10 cellular contexts compared by ENCODE assay signal in the genomic region with DNA sequence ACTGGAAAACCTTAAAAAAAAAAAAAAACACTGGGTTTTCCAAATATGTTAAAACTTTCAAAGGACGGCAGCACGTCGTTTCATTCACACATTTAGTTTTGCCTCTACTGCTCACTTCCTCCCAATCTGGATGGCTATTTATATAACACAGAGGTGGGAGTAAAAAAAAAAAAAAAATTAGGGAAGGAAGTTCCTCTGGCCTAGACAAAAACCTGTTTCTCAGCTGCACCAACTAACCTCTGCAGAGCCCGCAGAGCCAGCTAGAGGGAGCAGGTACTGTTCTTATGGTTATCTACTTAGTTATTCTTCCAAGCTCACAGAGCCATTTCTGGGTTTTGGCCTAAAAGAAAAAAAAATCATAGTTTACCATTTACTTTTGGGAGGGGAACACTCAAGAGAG. TPM values are rescaled to one million over a fixed set of nuclear protein-coding genes. Genes with fewer than 3 reads are reported as not detected.
DNase-seq lines count a peak whose midpoint lies in the region; ATAC-seq and TF ChIP-seq lines count a peak whose summit lies in the region.
"Had no signal": no experiment of that assay in that cellular context is flagged by ENCODE, and none has a peak within 500 bp of the region (broad histone marks: within the 10 kb centered on the region; RNA-seq: fewer than 3 reads in every experiment).

No MANE protein-coding gene starts in this region.

- DNase-seq in SIG-M5 (lab: John Stamatoyannopoulos, UW) (peak; percentile 79), fibroblast of pulmonary artery (ENCODE audit: low read depth) (no peak), osteocyte (ENCODE audit: extremely low spot score, unreplicated experiment) (no peak), COLO668 (lab: John Stamatoyannopoulos, UW; ENCODE audit: unreplicated experiment) (no peak), HuH-7 (ENCODE audit: low spot score) (no peak), activated gamma-delta T cell treated with Interleukin-2 at 50 U/mL for 16 hours (no peak)
- DNase-seq: NCI-H187 treated with DMSO at 0.1 percent for 48 hours had no signal

- no peak for ATAC-seq in HG03097 (IDR thresholded peaks at IDR 0.05; ENCODE audit: low FRiP score, unreplicated experiment)

- H3K27ac Mint-ChIP-seq in osteocyte (ENCODE audit: unreplicated experiment): peak overlapping the region; percentile 10

- no peak overlapping the region for H3K4me3 Mint-ChIP-seq in osteocyte (ENCODE audit: unreplicated experiment)
- H3K4me3 Mint-ChIP-seq: brain had no signal

- H3K36me3 Mint-ChIP-seq in osteocyte (ENCODE audit: unreplicated experiment): peaks cover 54% of the 10 kb centered on the region

- peak; percentile 40; the same call in 1 of the 2 replicates for TF ChIP-seq CTCF in GM12875 (IDR thresholded peaks at IDR 0.05; ENCODE audit: borderline replicate concordance, insufficient read depth, low read depth, low read length)
- TF ChIP-seq CTCF in fibroblast of pulmonary artery (IDR thresholded peaks at IDR 0.05; ENCODE audit: low read length, missing control alignments): peak; percentile 10
- TF ChIP-seq CTCF in osteocyte (IDR thresholded peaks at IDR 0.05): peak; percentile 42

- H3K4me3 ChIP-seq in GM12875 (ENCODE audit: low read depth, low read length): no peak overlapping the region
- no peak overlapping the region for H3K4me3 ChIP-seq in fibroblast of pulmonary artery (replicated peaks; ENCODE audit: low read depth, low read length)

- H3K27me3 Mint-ChIP-seq in osteocyte (ENCODE audit: unreplicated experiment): no peaks in the 10 kb centered on the region

- H3K9me3 Mint-ChIP-seq in osteocyte (ENCODE audit: unreplicated experiment): no peaks in the 10 kb centered on the region
- H3K9me3 Mint-ChIP-seq: brain had no signal

- peaks cover 51% of the 10 kb centered on the region for H3K4me1 Mint-ChIP-seq in osteocyte (ENCODE audit: unreplicated experiment)

RNA-seq across cellular contexts. Expression of gene SLC1A4, which starts 28.1 kb away (rescaled TPM):
- total RNA-seq in osteocyte: 78.7 and 81.8 TPM in 2 replicates

RNA-seq across cellular contexts. Expression of gene CEP68, which starts 38.9 kb away (rescaled TPM):
- total RNA-seq in osteocyte: 20.7 and 22.4 TPM in 2 replicates
